8 cellular contexts compared by ENCODE assay signal in genomic region chr4:150242820-150243458, GRCh38.
DNase-seq lines count a peak whose midpoint lies in the region; FAIRE-seq and TF ChIP-seq lines count a peak whose summit lies in the region.

No MANE protein-coding gene starts in this region.

- no peaks in the 10 kb centered on the region for H3K9me3 ChIP-seq in liver (ENCODE audit: control insufficient read depth in 4 of 4, low read length in 3 of 4)

- TF ChIP-seq CTCF in CD14-positive monocyte (IDR thresholded peaks at IDR 0.05) (peak; percentile 93), GM12874 (IDR thresholded peaks at IDR 0.05; ENCODE audit: insufficient read depth, low read depth, low read length) (peak; percentile 87), bronchial epithelial cell (IDR thresholded peaks at IDR 0.05; ENCODE audit: insufficient read depth, low read length, severe bottlenecking) (peak; percentile 88), liver (IDR thresholded peaks at IDR 0.05; ENCODE audit: low read depth, low read length, missing input control) (peak; percentile 86)

- H3K27ac ChIP-seq in liver (ENCODE audit: low read depth in 1 of 2, low read length in 2 of 2) = no peak overlapping the region

- no peaks in the 10 kb centered on the region for H3K4me1 Mint-ChIP-seq in CD14-positive monocyte

- DNase-seq in CD14-positive monocyte (ENCODE audit: low spot score) (no peak), NCI-H1092 (lab: John Stamatoyannopoulos, UW) (peak; percentile 10), bronchial epithelial cell (ENCODE audit: low read depth) (peak; percentile 38), NCI-H774 (lab: John Stamatoyannopoulos, UW) (no peak)
- DNase-seq in activated naive CD4-positive, alpha-beta T cell treated with anti-CD3 and anti-CD28 coated beads, Interleukin-2, amount 50 U/mL, for 16 hours = no peak
- no peak for DNase-seq in activated T-cell treated with anti-CD3 and anti-CD28 coated beads, Interleukin-2, amount 50 U/mL, for 1 hour

- no peaks in the 10 kb centered on the region for H3K36me3 ChIP-seq in bronchial epithelial cell (ENCODE audit: control insufficient read depth, insufficient read depth, low read length)
- no peaks in the 10 kb centered on the region for H3K36me3 ChIP-seq in liver (ENCODE audit: control insufficient read depth in 4 of 4, insufficient read depth in 3 of 4, low read depth in 1 of 4, low read length in 3 of 4)

- H3K36me3 Mint-ChIP-seq in CD14-positive monocyte = no peaks in the 10 kb centered on the region

- H3K4me3 ChIP-seq in bronchial epithelial cell (ENCODE audit: low read depth, low read length) (no peak overlapping the region), liver (ENCODE audit: low read depth in 1 of 3, low read length in 3 of 3) (no peak overlapping the region)

- H3K27ac Mint-ChIP-seq in CD14-positive monocyte = no peak overlapping the region

- H3K4me3 Mint-ChIP-seq in CD14-positive monocyte = no peak overlapping the region

- no peak overlapping the region for H3K9ac ChIP-seq in liver (ENCODE audit: low read depth in 1 of 2, low read length in 2 of 2)

- intact Hi-C loops in CD14-positive monocyte (cut with micrococcal nuclease) = loop anchor here (10.0 kb wide), 2 partner anchors 238 to 258 kb away; no protein-coding TSS in a partner anchor

- no peak for FAIRE-seq in bronchial epithelial cell (lab: Jason Lieb, UNC)

- no peaks in the 10 kb centered on the region for H3K4me1 ChIP-seq in liver (ENCODE audit: control insufficient read depth in 4 of 4, insufficient read depth in 4 of 4, low read length in 3 of 4)

- peak; percentile 89 to 90 for TF ChIP-seq RAD21 in liver (IDR thresholded peaks at IDR 0.05)

- no peaks in the 10 kb centered on the region for H3K9me3 Mint-ChIP-seq in CD14-positive monocyte

- no peaks in the 10 kb centered on the region for H3K27me3 ChIP-seq in bronchial epithelial cell (ENCODE audit: control insufficient read depth, insufficient read depth, low read length)
- H3K27me3 ChIP-seq in liver (ENCODE audit: control insufficient read depth in 4 of 4, insufficient read depth in 4 of 4, low read length in 3 of 4) = no peaks in the 10 kb centered on the region

- peaks cover 0 to 1% (median 0%) of the 10 kb centered on the region in 3 donors for H3K27me3 Mint-ChIP-seq in CD14-positive monocyte (ENCODE audit: low read depth in 3 of 3)

- 44% methylated on average over 6 of the region's 6 CpGs for WGBS in liver

TF ChIP-seq in liver, 16 proteins besides CTCF, POLR2A, EP300 and RAD21:
- TF ChIP-seq GABPA (IDR thresholded peaks at IDR 0.05 in 1 of 2, conservative IDR thresholded peaks at IDR 0.05 in 1 of 2) (no peak), YY1 (IDR thresholded peaks at IDR 0.05) (no peak), EGR1 (IDR thresholded peaks at IDR 0.05; ENCODE audit: low read depth in 2 of 2) (no peak), SP1 (IDR thresholded peaks at IDR 0.05) (no peak), FOXA2 (IDR thresholded peaks at IDR 0.05) (no peak)
- TF ChIP-seq, protein P1, sequence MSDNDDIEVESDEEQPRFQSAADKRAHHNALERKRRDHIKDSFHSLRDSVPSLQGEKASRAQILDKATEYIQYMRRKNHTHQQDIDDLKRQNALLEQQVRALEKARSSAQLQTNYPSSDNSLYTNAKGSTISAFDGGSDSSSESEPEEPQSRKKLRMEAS (IDR thresholded peaks at IDR 0.05) = no peak
TF ChIP-seq in liver: peak in this region for 0.

Comparison
In these comparisons a context has a peak if more than half of its experiments do, and no peak if none do; other contexts are left out.
1. DNase-seq: peak in NCI-H1092 (single experiment) and bronchial epithelial cell (single experiment); none in CD14-positive monocyte (single experiment), NCI-H774 (single experiment), activated naive CD4-positive, alpha-beta T cell treated with anti-CD3 and anti-CD28 coated beads, Interleukin-2, amount 50 U/mL, for 16 hours (single experiment) and activated T-cell treated with anti-CD3 and anti-CD28 coated beads, Interleukin-2, amount 50 U/mL, for 1 hour (single experiment).
2. Peak in every context shown above with its lines, with median percentiles within 50 percentile points of each other: CTCF ChIP-seq.